In genomic region chr17:795721-796120, GRCh38 we compare ENCODE assay signal across 25 cellular contexts. TPM values are rescaled to one million over a fixed set of nuclear protein-coding genes. Genes with fewer than 3 reads are reported as not detected.
DNase-seq lines count a peak whose midpoint lies in the region; ATAC-seq, FAIRE-seq and TF ChIP-seq lines count a peak whose summit lies in the region.
"Had no signal": no experiment of that assay in that cellular context is flagged by ENCODE, and none has a peak within 500 bp of the region (broad histone marks: within the 10 kb centered on the region; RNA-seq: fewer than 3 reads in every experiment).

No MANE protein-coding gene starts in this region.

- no peak for TF ChIP-seq RAD21 in IMR-90 (IDR thresholded peaks at IDR 0.05; ENCODE audit: low read length)

- peaks cover 29% of the 10 kb centered on the region for H4K20me1 ChIP-seq in IMR-90 (ENCODE audit: insufficient read depth, low read length)
- no peaks in the 10 kb centered on the region for H4K20me1 ChIP-seq in endothelial cell of umbilical vein (replicated peaks; ENCODE audit: control insufficient read depth, extremely low read depth, insufficient read depth, low read length)

- H3K18ac ChIP-seq in IMR-90 (ENCODE audit: low read depth, low read length), result no peak overlapping the region

- H2AK5ac ChIP-seq in IMR-90 (ENCODE audit: low read depth, low read length), result peak overlapping the region; percentile 13; the same call in 1 of the 2 replicates

- H3K4me3 Mint-ChIP-seq in osteocyte (ENCODE audit: unreplicated experiment), result no peak overlapping the region
- no peak overlapping the region for H3K4me3 Mint-ChIP-seq in type B pancreatic cell
- H3K4me3 Mint-ChIP-seq: activated naive CD8-positive, alpha-beta T cell treated with anti-CD3 and anti-CD28 coated beads, Interleukin-2, amount 10 ng/mL, durations not matched to agents 7 days and 5 days; CD4-positive, CD25-positive, alpha-beta regulatory T cell; stimulated activated naive CD8-positive, alpha-beta T cell treated with anti-CD3 and anti-CD28 coated beads, Interleukin-15, amount 100 ng/mL, for 72 hours had no signal

- H3K23ac ChIP-seq in IMR-90 (ENCODE audit: low read depth, low read length), result no peak overlapping the region

- no peak overlapping the region for H2BK15ac ChIP-seq in IMR-90 (ENCODE audit: low read depth, low read length)

- WGBS in IMR-90 (ENCODE audit: extremely low coverage in 2 of 2, insufficient read length in 1 of 2), 2 experiments, result no CpG with 5 or more reads among the region's 9 CpGs

- in situ Hi-C loops in IMR-90 (cut with MboI; ENCODE audit: low sequenced_read_pairs), result no loop called here

- H3K4me3 ChIP-seq in IMR-90 (ENCODE audit: insufficient read depth, low read depth, low read length) (no peak overlapping the region), endothelial cell of umbilical vein (replicated peaks in 1 of 3; ENCODE audit: insufficient read depth in 1 of 3, low read depth in 1 of 3, low read length in 3 of 3) (no peak overlapping the region)
- H3K4me3 ChIP-seq: hepatocyte, K562, MG63, mucosa of descending colon, neural progenitor cell had no signal

- H3K4ac ChIP-seq in IMR-90 (ENCODE audit: low read depth, low read length), result peak overlapping the region; percentile 6; the same call in 1 of the 2 replicates

- H3K27me3 ChIP-seq in IMR-90 (ENCODE audit: control insufficient read depth, insufficient read depth, low read length), result no peaks in the 10 kb centered on the region
- H3K27me3 ChIP-seq in endothelial cell of umbilical vein (ENCODE audit: control insufficient read depth in 2 of 2, insufficient read depth in 2 of 2, low read length in 2 of 2), result no peaks in the 10 kb centered on the region
- H3K27me3 ChIP-seq: brain microvascular endothelial cell, hepatocyte, MG63, neural progenitor cell had no signal

- no peak overlapping the region for H3K56ac ChIP-seq in IMR-90 (ENCODE audit: extremely low read depth, insufficient read depth, low read length)

- H3K9ac ChIP-seq in IMR-90 (ENCODE audit: low read depth, low read length) (no peak overlapping the region), endothelial cell of umbilical vein (replicated peaks; ENCODE audit: extremely low read depth, insufficient read depth, low read length) (no peak overlapping the region)
- H3K9ac ChIP-seq: neural progenitor cell had no signal

- H3K27ac Mint-ChIP-seq in osteocyte (ENCODE audit: unreplicated experiment) (peak overlapping the region; percentile 93), type B pancreatic cell (peak overlapping the region; percentile 13)
- H3K27ac Mint-ChIP-seq: activated naive CD8-positive, alpha-beta T cell treated with anti-CD3 and anti-CD28 coated beads, Interleukin-2, amount 10 ng/mL, durations not matched to agents 7 days and 5 days had no signal

- H2BK20ac ChIP-seq in IMR-90 (ENCODE audit: low read depth, low read length), result no peak overlapping the region

- DNase-seq in IMR-90, result no peak
- no peak for DNase-seq in endothelial cell of umbilical vein (ENCODE audit: low read depth, low spot score)
- no peak for DNase-seq in osteocyte (ENCODE audit: extremely low spot score, unreplicated experiment)
- DNase-seq in type B pancreatic cell (ENCODE audit: extremely low spot score, unreplicated experiment), result no peak
- DNase-seq in germinal center (ENCODE audit: low spot score), result no peak
- no peak for DNase-seq in ecto neural progenitor cell (ENCODE audit: low spot score)
- no peak for DNase-seq in ureter (ENCODE audit: low spot score)
- DNase-seq: activated CD4-positive, alpha-beta T cell treated with anti-CD3 and anti-CD28 coated beads, Interleukin-2, amount 50 U/mL, for 48 hours; activated CD4-positive, CD25-positive, alpha-beta regulatory T cell; activated effector memory CD4-positive, alpha-beta T cell treated with Interleukin-2 at 50 U/mL for 16 hours; activated naive CD8-positive, alpha-beta T cell treated with anti-CD3 and anti-CD28 coated beads, Interleukin-2, amount 10 ng/mL, durations not matched to agents 7 days and 5 days; brain microvascular endothelial cell; CD4-positive, CD25-positive, alpha-beta regulatory T cell; H7; MG63; mucosa of descending colon; NCI-H1436; NCI-H526; RPMI8226; stimulated activated naive CD8-positive, alpha-beta T cell treated with anti-CD3 and anti-CD28 coated beads, Interleukin-15, amount 100 ng/mL, for 72 hours had no signal

- H3K4me1 ChIP-seq in IMR-90 (ENCODE audit: control insufficient read depth, insufficient read depth, low read length) (peaks cover 12% of the 10 kb centered on the region; the same call in 1 of the 2 replicates), endothelial cell of umbilical vein (ENCODE audit: control insufficient read depth, extremely low read depth, insufficient read depth, low read length) (peaks cover 10% of the 10 kb centered on the region)

- H3K36me3 ChIP-seq in IMR-90 (ENCODE audit: control insufficient read depth, insufficient read depth, low read length) (peaks cover 55% of the 10 kb centered on the region), endothelial cell of umbilical vein (ENCODE audit: control insufficient read depth in 2 of 2, extremely low read depth in 1 of 2, insufficient read depth in 2 of 2, low read length in 2 of 2) (peaks cover 3 to 11% of the 10 kb centered on the region in 2 experiments)
- H3K36me3 ChIP-seq: neural progenitor cell had no signal

- no peaks in the 10 kb centered on the region for H3K79me2 ChIP-seq in endothelial cell of umbilical vein (ENCODE audit: control insufficient read depth, insufficient read depth, low read length)
- H3K79me2 ChIP-seq: hepatocyte had no signal

- BruUV-seq in IMR-90 (replicated peaks; lab: Mats Ljungman, UMichigan) (no TSS peak), endothelial cell of umbilical vein (replicated peaks; lab: Mats Ljungman, UMichigan) (no TSS peak)

- H2AFZ ChIP-seq in IMR-90 (replicated peaks; ENCODE audit: low read length, poor library complexity), result no peak overlapping the region
- no peak overlapping the region for H2AFZ ChIP-seq in endothelial cell of umbilical vein (ENCODE audit: low read depth, low read length)
- H2AFZ ChIP-seq: hepatocyte, neural progenitor cell had no signal

- H2AK9ac ChIP-seq in IMR-90 (replicated peaks; ENCODE audit: low read depth, low read length, poor library complexity), result peak overlapping the region; percentile 48

- H3K9me1 ChIP-seq in IMR-90 (ENCODE audit: insufficient read depth, low read length), result peaks cover 4% of the 10 kb centered on the region; the same call in 1 of the 2 replicates
- H3K9me1 ChIP-seq in endothelial cell of umbilical vein (replicated peaks; ENCODE audit: control insufficient read depth, extremely low read depth, insufficient read depth, low read length), result no peaks in the 10 kb centered on the region

- TF ChIP-seq POLR2A in IMR-90 (IDR thresholded peaks at IDR 0.05; ENCODE audit: low read depth, low read length) (no peak), endothelial cell of umbilical vein (IDR thresholded peaks at IDR 0.05; ENCODE audit: low read depth, low read length) (no peak)

- TF ChIP-seq CTCF in IMR-90 (conservative IDR thresholded peaks at IDR 0.05; ENCODE audit: low read depth, low read length) (no peak), endothelial cell of umbilical vein (IDR thresholded peaks at IDR 0.05; ENCODE audit: extremely low read depth in 1 of 2, insufficient read depth in 1 of 2, low read depth in 1 of 2, low read length in 2 of 2) (no peak), osteocyte (IDR thresholded peaks at IDR 0.05) (no peak), type B pancreatic cell (conservative IDR thresholded peaks at IDR 0.05) (no peak)

- ATAC-seq in IMR-90 (ENCODE audit: low read depth), result no peak
- no peak for ATAC-seq in SK-N-SH treated with all-trans-retinoic acid at 6 μM for 48 hours
- ATAC-seq: K562; stimulated activated naive CD8-positive, alpha-beta T cell treated with anti-CD3 and anti-CD28 coated beads, Interleukin-15, amount 100 ng/mL, for 72 hours had no signal

- H3K14ac ChIP-seq in IMR-90 (replicated peaks; ENCODE audit: low read depth, low read length), result no peak overlapping the region; the same call in 1 of the 2 replicates

- H3K27me3 Mint-ChIP-seq in osteocyte (ENCODE audit: unreplicated experiment) (no peaks in the 10 kb centered on the region), type B pancreatic cell (no peaks in the 10 kb centered on the region)
- H3K27me3 Mint-ChIP-seq: activated naive CD8-positive, alpha-beta T cell treated with anti-CD3 and anti-CD28 coated beads, Interleukin-2, amount 10 ng/mL, durations not matched to agents 7 days and 5 days; CD4-positive, CD25-positive, alpha-beta regulatory T cell; stimulated activated naive CD8-positive, alpha-beta T cell treated with anti-CD3 and anti-CD28 coated beads, Interleukin-15, amount 100 ng/mL, for 72 hours had no signal

- no peak overlapping the region for H4K8ac ChIP-seq in IMR-90 (ENCODE audit: low read depth in 2 of 2, low read length in 2 of 2)

- H3K4me1 Mint-ChIP-seq in osteocyte (ENCODE audit: unreplicated experiment), result peaks cover 23% of the 10 kb centered on the region
- H3K4me1 Mint-ChIP-seq in type B pancreatic cell (ENCODE audit: unreplicated experiment), result peaks cover 15% of the 10 kb centered on the region

- dilution Hi-C loops in IMR-90 (cut with HindIII; ENCODE audit: low sequenced_read_pairs, unreplicated experiment) (loop anchor here (25.0 kb wide), 1 partner anchor 192 kb away; the partner anchor contains the start of genes NXN and TIMM22), endothelial cell of umbilical vein (cut with MboI; ENCODE audit: extremely low pct_ligation_motif_present, low sequenced_read_pairs) (loop anchor here (25.0 kb wide), 1 partner anchor 192 kb away; the partner anchor contains the start of genes NXN and TIMM22)

- H2BK5ac ChIP-seq in IMR-90 (ENCODE audit: low read depth, low read length, poor library complexity, severe bottlenecking), result no peak overlapping the region

- no peak overlapping the region for H2BK120ac ChIP-seq in IMR-90 (ENCODE audit: low read depth, low read length)

- no peak overlapping the region for H4K91ac ChIP-seq in IMR-90 (ENCODE audit: insufficient read depth, low read depth, low read length)

- H3K79me1 ChIP-seq in IMR-90 (ENCODE audit: low read depth in 1 of 2, low read length in 2 of 2), result peaks cover 4 to 21% of the 10 kb centered on the region in 2 experiments; a peak in 3 of 4 replicates

- no peaks in the 10 kb centered on the region for H3K9me3 ChIP-seq in IMR-90 (ENCODE audit: control insufficient read depth, insufficient read depth, low read length)
- no peaks in the 10 kb centered on the region for H3K9me3 ChIP-seq in endothelial cell of umbilical vein (replicated peaks; ENCODE audit: control insufficient read depth, insufficient read depth, low read length)
- H3K9me3 ChIP-seq: MG63, mucosa of descending colon had no signal

- intact Hi-C loops in IMR-90 (cut with micrococcal nuclease) (loop anchor here (10.0 kb wide), 1 partner anchor 109 kb away; no protein-coding TSS in a partner anchor), endothelial cell of umbilical vein (cut with micrococcal nuclease) (loop anchor here (1.0 kb wide), 2 partner anchors 85 to 186 kb away; no protein-coding TSS in a partner anchor)

- peak; percentile 4 for FAIRE-seq in endothelial cell of umbilical vein (lab: Jason Lieb, UNC)
- FAIRE-seq: colon, K562 had no signal

- POLR2A ChIA-PET in IMR-90 (lab: Charles Lee; ENCODE audit: unreplicated experiment) (interaction anchor here (0.7 kb wide), 1 partner anchor 8 kb away, joined by 7 read pairs; no protein-coding TSS in a partner anchor), endothelial cell of umbilical vein (lab: Charles Lee) (no interaction called here)

- H3K4me2 ChIP-seq in IMR-90 (ENCODE audit: low read depth, low read length) (no peak overlapping the region), endothelial cell of umbilical vein (ENCODE audit: insufficient read depth, low read length) (no peak overlapping the region)

- CTCF ChIA-PET in IMR-90 (lab: Yijun Ruan, JAX) (interaction anchor here (1.5 to 2.9 kb wide), 2 partner anchors 9 to 185 kb away, joined by 3 to 14 read pairs; no protein-coding TSS in a partner anchor), endothelial cell of umbilical vein (lab: Charles Lee) (interaction anchor here (0.8 to 15.3 kb wide), 14 partner anchors 9 to 262 kb away, joined by 3 to 341 read pairs (median 4); partner anchors contain the start of genes NXN and TIMM22)

- H4K5ac ChIP-seq in IMR-90 (ENCODE audit: low read depth, low read length), result no peak overlapping the region; the same call in 1 of the 2 replicates

- H3K36me3 Mint-ChIP-seq in osteocyte (ENCODE audit: unreplicated experiment) (peaks cover 23% of the 10 kb centered on the region), type B pancreatic cell (peaks cover 10% of the 10 kb centered on the region)

- H3K27ac ChIP-seq in IMR-90 (ENCODE audit: insufficient read depth, low read length) (no peak overlapping the region), endothelial cell of umbilical vein (ENCODE audit: insufficient read depth, low read depth, low read length) (no peak overlapping the region)
- H3K27ac ChIP-seq: brain microvascular endothelial cell, neural progenitor cell had no signal

- H3K9me3 Mint-ChIP-seq in osteocyte (ENCODE audit: unreplicated experiment), result no peaks in the 10 kb centered on the region
- H3K9me3 Mint-ChIP-seq in type B pancreatic cell, result no peaks in the 10 kb centered on the region
- H3K9me3 Mint-ChIP-seq: activated naive CD8-positive, alpha-beta T cell treated with anti-CD3 and anti-CD28 coated beads, Interleukin-2, amount 10 ng/mL, durations not matched to agents 7 days and 5 days; CD4-positive, CD25-positive, alpha-beta regulatory T cell; neural progenitor cell; stimulated activated naive CD8-positive, alpha-beta T cell treated with anti-CD3 and anti-CD28 coated beads, Interleukin-15, amount 100 ng/mL, for 72 hours had no signal

RNA-seq across cellular contexts. Expression of gene MRM3, which starts 13.6 kb away (rescaled TPM):
- 15.2 and 16.1 TPM in 2 replicates for total RNA-seq in IMR-90 (2012; rRNA removed)
- 8.9 and 9.0 TPM in 2 replicates for polyA plus RNA-seq in IMR-90 (2012; rRNA removed)
- polyA plus RNA-seq in IMR-90 (2012; cell fraction: cytosol; rRNA removed), result 8.3 and 10.0 TPM in 2 replicates
- polyA plus RNA-seq in IMR-90 (2012; cell fraction: nucleus; rRNA removed; ENCODE audit: low replicate concordance), result 5.4 and 7.5 TPM in 2 replicates
- 19.0 and 19.2 TPM in 2 replicates for total RNA-seq in endothelial cell of umbilical vein
- 12.5 and 17.1 TPM in 2 replicates for polyA plus RNA-seq in endothelial cell of umbilical vein
- polyA plus RNA-seq in endothelial cell of umbilical vein (2011; cell fraction: cytosol; rRNA removed), result 16.7 and 19.1 TPM in 2 replicates
- polyA plus RNA-seq in endothelial cell of umbilical vein (2011; cell fraction: nucleus; rRNA removed), result 14.6 and 17.8 TPM in 2 replicates
- polyA plus RNA-seq in endothelial cell of umbilical vein (2012), result 20.7 and 26.2 TPM in 2 replicates
- polyA minus RNA-seq in endothelial cell of umbilical vein, result 11.8 and 15.9 TPM in 2 replicates
- polyA minus RNA-seq in endothelial cell of umbilical vein (2011; cell fraction: cytosol; rRNA and poly(A)+ RNA removed), result 14.1 TPM
- polyA minus RNA-seq in endothelial cell of umbilical vein (2011; cell fraction: nucleus; rRNA and poly(A)+ RNA removed), result 12.6 and 25.1 TPM in 2 replicates
- 10.4 and 11.6 TPM in 2 replicates for total RNA-seq in osteocyte
- 17.7 and 21.3 TPM in 2 replicates for total RNA-seq in type B pancreatic cell (ENCODE audit: low replicate concordance)
- total RNA-seq in ureter, result 10.7 TPM

RNA-seq across cellular contexts. Expression of gene GLOD4, which starts 13.6 kb away (rescaled TPM):
- total RNA-seq in IMR-90 (2012; rRNA removed), result 26.3 and 41.1 TPM in 2 replicates
- 26.5 and 36.7 TPM in 2 replicates for polyA plus RNA-seq in IMR-90 (2012; rRNA removed)
- 7.9 and 19.3 TPM in 2 replicates for polyA plus RNA-seq in IMR-90 (2012; cell fraction: cytosol; rRNA removed)
- 10.6 and 51.9 TPM in 2 replicates for polyA plus RNA-seq in IMR-90 (2012; cell fraction: nucleus; rRNA removed; ENCODE audit: low replicate concordance)
- total RNA-seq in endothelial cell of umbilical vein, result 81.8 and 84.2 TPM in 2 replicates
- 26.6 and 41.3 TPM in 2 replicates for polyA plus RNA-seq in endothelial cell of umbilical vein
- 43.0 and 48.3 TPM in 2 replicates for polyA plus RNA-seq in endothelial cell of umbilical vein (2011; cell fraction: cytosol; rRNA removed)
- polyA plus RNA-seq in endothelial cell of umbilical vein (2011; cell fraction: nucleus; rRNA removed), result 43.0 and 73.1 TPM in 2 replicates
- 84.5 and 86.2 TPM in 2 replicates for polyA plus RNA-seq in endothelial cell of umbilical vein (2012)
- 25.9 and 32.4 TPM in 2 replicates for polyA minus RNA-seq in endothelial cell of umbilical vein
- 16.0 TPM for polyA minus RNA-seq in endothelial cell of umbilical vein (2011; cell fraction: cytosol; rRNA and poly(A)+ RNA removed)
- polyA minus RNA-seq in endothelial cell of umbilical vein (2011; cell fraction: nucleus; rRNA and poly(A)+ RNA removed), result 12.4 and 17.6 TPM in 2 replicates
- total RNA-seq in osteocyte, result 51.3 and 63.4 TPM in 2 replicates
- 83.1 and 99.4 TPM in 2 replicates for total RNA-seq in type B pancreatic cell (ENCODE audit: low replicate concordance)
- 72.4 TPM for total RNA-seq in ureter

RNA-seq across cellular contexts. Expression of gene GEMIN4, which starts 43.7 kb away (rescaled TPM):
- total RNA-seq in IMR-90 (2012; rRNA removed), result 13.9 and 16.5 TPM in 2 replicates
- polyA plus RNA-seq in IMR-90 (2012; rRNA removed), result 18.3 and 20.4 TPM in 2 replicates
- 13.6 and 16.5 TPM in 2 replicates for polyA plus RNA-seq in IMR-90 (2012; cell fraction: cytosol; rRNA removed)
- 29.9 and 42.3 TPM in 2 replicates for polyA plus RNA-seq in IMR-90 (2012; cell fraction: nucleus; rRNA removed; ENCODE audit: low replicate concordance)
- total RNA-seq in endothelial cell of umbilical vein, result 29.1 and 29.9 TPM in 2 replicates
- 23.5 and 24.1 TPM in 2 replicates for polyA plus RNA-seq in endothelial cell of umbilical vein
- polyA plus RNA-seq in endothelial cell of umbilical vein (2011; cell fraction: cytosol; rRNA removed), result 18.3 and 21.2 TPM in 2 replicates
- 40.6 and 48.3 TPM in 2 replicates for polyA plus RNA-seq in endothelial cell of umbilical vein (2011; cell fraction: nucleus; rRNA removed)
- polyA plus RNA-seq in endothelial cell of umbilical vein (2012), result 18.0 and 20.9 TPM in 2 replicates
- 22.0 and 31.9 TPM in 2 replicates for polyA minus RNA-seq in endothelial cell of umbilical vein
- 26.8 TPM for polyA minus RNA-seq in endothelial cell of umbilical vein (2011; cell fraction: cytosol; rRNA and poly(A)+ RNA removed)
- 13.8 and 18.1 TPM in 2 replicates for polyA minus RNA-seq in endothelial cell of umbilical vein (2011; cell fraction: nucleus; rRNA and poly(A)+ RNA removed)
- 17.0 and 19.3 TPM in 2 replicates for total RNA-seq in osteocyte
- total RNA-seq in type B pancreatic cell (ENCODE audit: low replicate concordance), result 26.1 and 34.5 TPM in 2 replicates
- 26.7 TPM for total RNA-seq in ureter
